In the genomic region with DNA sequence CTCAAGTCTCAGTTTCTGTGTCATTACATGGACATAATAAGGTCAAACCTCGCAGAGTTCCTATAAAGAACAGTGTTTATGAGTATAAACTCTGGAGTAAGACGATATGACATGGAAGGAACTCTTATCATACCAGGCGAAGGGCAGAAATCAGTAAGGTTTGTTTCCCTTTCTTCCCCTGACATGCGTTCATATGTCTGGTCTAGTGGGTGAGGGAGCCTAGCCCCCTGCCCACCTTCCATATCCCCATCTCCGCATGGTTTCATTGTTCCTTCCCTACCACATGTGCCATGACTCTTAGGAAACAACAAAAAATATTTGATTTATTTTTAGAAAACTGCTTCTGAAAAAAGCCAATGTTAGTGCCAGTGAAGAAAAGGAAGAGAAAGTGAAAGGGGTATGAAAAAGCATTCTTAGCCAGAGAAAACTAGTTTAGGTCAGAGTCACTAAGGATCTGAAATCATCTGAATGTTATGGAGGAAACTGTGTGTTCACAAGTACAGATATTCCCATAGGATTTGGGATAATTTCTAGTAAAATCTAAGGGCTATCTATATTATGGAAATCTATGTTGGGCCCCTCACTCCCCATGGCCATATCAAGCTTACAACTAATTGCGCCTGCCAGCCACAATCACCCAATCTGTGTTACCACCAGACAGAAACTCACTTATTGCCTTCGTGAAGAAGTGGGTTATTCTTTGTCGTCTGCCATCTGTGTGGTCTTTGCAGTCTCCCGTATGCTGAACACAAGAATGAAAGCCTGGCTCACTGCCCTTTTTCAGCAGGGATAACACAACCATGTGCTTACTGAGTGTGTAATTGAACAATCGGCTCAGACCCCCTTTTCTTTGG, we compare ENCODE assay signal across 10 cellular contexts. TPM values are rescaled to one million over a fixed set of nuclear protein-coding genes. Genes with fewer than 3 reads are reported as not detected.
DNase-seq lines count a peak whose midpoint lies in the region; ATAC-seq, FAIRE-seq and TF ChIP-seq lines count a peak whose summit lies in the region.
"Had no signal": no experiment of that assay in that cellular context is flagged by ENCODE, and none has a peak within 500 bp of the region (broad histone marks: within the 10 kb centered on the region; RNA-seq: fewer than 3 reads in every experiment).

No MANE protein-coding gene starts in this region.

- H3K9ac ChIP-seq in Loucy (ENCODE audit: low read depth, low read length, poor library complexity, severe bottlenecking) = no peak overlapping the region

- intact Hi-C loops in CD4-positive, alpha-beta T cell (cut with DNase I, micrococcal nuclease) = no loop called here

- H3K27ac ChIP-seq in CD4-positive, alpha-beta T cell (ENCODE audit: low read depth, low read length) = no peak overlapping the region
- H3K27ac ChIP-seq in coronary artery = peak overlapping the region; percentile 9 to 40

- H3K36me3 Mint-ChIP-seq in CD4-positive, alpha-beta T cell (ENCODE audit: low read depth) = no peaks in the 10 kb centered on the region
- H3K36me3 Mint-ChIP-seq in mesothelial cell of epicardium = no peaks in the 10 kb centered on the region

- no peaks in the 10 kb centered on the region for H3K79me2 ChIP-seq in Loucy (ENCODE audit: insufficient read depth, low read length)

- no peak for FAIRE-seq in HTR-8/SVneo (lab: Jason Lieb, UNC)

- POLR2A ChIA-PET in CD4-positive, alpha-beta T cell (lab: Charles Lee) = no interaction called here

- TF ChIP-seq CTCF in CD4-positive, alpha-beta T cell (IDR thresholded peaks at IDR 0.05) = no peak
- TF ChIP-seq CTCF in Loucy (conservative IDR thresholded peaks at IDR 0.05; ENCODE audit: low read length) (no peak), coronary artery (IDR thresholded peaks at IDR 0.05) (no peak), mesothelial cell of epicardium (IDR thresholded peaks at IDR 0.05; ENCODE audit: unreplicated experiment) (no peak)

- no peak overlapping the region for H3K27ac Mint-ChIP-seq in CD4-positive, alpha-beta T cell
- no peak overlapping the region for H3K27ac Mint-ChIP-seq in mesothelial cell of epicardium

- peak overlapping the region; percentile 36 for H3K4me3 Mint-ChIP-seq in CD4-positive, alpha-beta T cell
- H3K4me3 Mint-ChIP-seq in mesothelial cell of epicardium = no peak overlapping the region

- H3K36me3 ChIP-seq in Loucy (ENCODE audit: insufficient read depth, low read length) = no peaks in the 10 kb centered on the region

- no peaks in the 10 kb centered on the region for H3K9me3 ChIP-seq in CD4-positive, alpha-beta T cell (ENCODE audit: control insufficient read depth, low read length)
- H3K9me3 ChIP-seq in Loucy (ENCODE audit: insufficient read depth, low read depth, low read length) = no peaks in the 10 kb centered on the region

- no peaks in the 10 kb centered on the region for H3K27me3 Mint-ChIP-seq in CD4-positive, alpha-beta T cell
- H3K27me3 Mint-ChIP-seq in mesothelial cell of epicardium (ENCODE audit: low read depth) = peaks cover 2% of the 10 kb centered on the region

- H3K4me2 ChIP-seq in Loucy (ENCODE audit: low read depth, low read length, poor library complexity, severe bottlenecking) = no peak overlapping the region

- H3K9me3 Mint-ChIP-seq in CD4-positive, alpha-beta T cell = no peaks in the 10 kb centered on the region
- H3K9me3 Mint-ChIP-seq in mesothelial cell of epicardium = peaks cover 3% of the 10 kb centered on the region

- no peak for DNase-seq in CD4-positive, alpha-beta T cell
- no peak for DNase-seq in coronary artery (ENCODE audit: low spot score)
- no peak for DNase-seq in mesothelial cell of epicardium (ENCODE audit: low spot score in 2 of 2, unreplicated experiment in 2 of 2)
- DNase-seq in HTR-8/SVneo (ENCODE audit: insufficient read length, low spot score) = no peak
- DNase-seq: NCI-H1105; stimulated activated CD4-positive, alpha-beta T cell treated with anti-CD3 and anti-CD28 coated beads, Interleukin-2, amount 100 ng/mL, for 24 hours had no signal

- no peaks in the 10 kb centered on the region for H3K9me2 ChIP-seq in Loucy (replicated peaks; ENCODE audit: low read depth, low read length)

- CTCF ChIA-PET in CD4-positive, alpha-beta T cell (lab: Charles Lee) = no interaction called here

- ATAC-seq in CD4-positive, alpha-beta T cell (ENCODE audit: poor library complexity) = no peak
- ATAC-seq in GM19438 (IDR thresholded peaks at IDR 0.05; ENCODE audit: low read depth, unreplicated experiment) (peak; percentile 77), HG03565 (IDR thresholded peaks at IDR 0.05; ENCODE audit: unreplicated experiment) (no peak), HG03571 (IDR thresholded peaks at IDR 0.05; ENCODE audit: unreplicated experiment) (no peak)

- no peaks in the 10 kb centered on the region for H3F3A ChIP-seq in Loucy (ENCODE audit: low read depth)

- H4K20me1 ChIP-seq in Loucy (ENCODE audit: insufficient read depth, low read length, poor library complexity, severe bottlenecking) = no peaks in the 10 kb centered on the region

- H3K27me3 ChIP-seq in CD4-positive, alpha-beta T cell (ENCODE audit: control insufficient read depth, insufficient read depth, low read length) = no peaks in the 10 kb centered on the region
- H3K27me3 ChIP-seq in Loucy (ENCODE audit: insufficient read depth, low read length, poor library complexity, severe bottlenecking) = no peaks in the 10 kb centered on the region

- H3K4me1 Mint-ChIP-seq in CD4-positive, alpha-beta T cell (ENCODE audit: low read depth) = peaks cover 9% of the 10 kb centered on the region
- H3K4me1 Mint-ChIP-seq in mesothelial cell of epicardium = peaks cover 8% of the 10 kb centered on the region

- H3K4me1 ChIP-seq in Loucy (ENCODE audit: insufficient read depth, low read length, poor library complexity, severe bottlenecking) = no peaks in the 10 kb centered on the region

- peak overlapping the region; percentile 10; the same call in 1 of the 2 replicates for H2AFZ ChIP-seq in Loucy (ENCODE audit: low read length)

- H3K4me3 ChIP-seq in Loucy (ENCODE audit: low read length, poor library complexity, severe bottlenecking) (no peak overlapping the region), coronary artery (peak overlapping the region; percentile 63)

RNA-seq across cellular contexts. Expression of a gene that starts 19.9 kb away (rescaled TPM):
- not detected for total RNA-seq in CD4-positive, alpha-beta T cell
- not detected in 3 replicates for total RNA-seq in mesothelial cell of epicardium
